Comparison of ENCODE assay signal across 10 cellular contexts in genomic region chr4:158821228-158822009, GRCh38. TPM values are rescaled to one million over a fixed set of nuclear protein-coding genes. Genes with fewer than 3 reads are reported as not detected.
DNase-seq lines count a peak whose midpoint lies in the region; ATAC-seq and TF ChIP-seq lines count a peak whose summit lies in the region.
"Had no signal": no experiment of that assay in that cellular context is flagged by ENCODE, and none has a peak within 500 bp of the region (broad histone marks: within the 10 kb centered on the region; RNA-seq: fewer than 3 reads in every experiment).

No MANE protein-coding gene starts in this region.

- no peak overlapping the region for H3K27ac Mint-ChIP-seq in activated naive CD8-positive, alpha-beta T cell treated with anti-CD3 and anti-CD28 coated beads, Interleukin-2, amount 50 U/mL, for 24 hours
- H3K27ac Mint-ChIP-seq in activated naive CD8-positive, alpha-beta T cell treated with anti-CD3 and anti-CD28 coated beads for 36 hours, result no peak overlapping the region
- H3K27ac Mint-ChIP-seq: B cell had no signal

- ATAC-seq in activated naive CD8-positive, alpha-beta T cell treated with anti-CD3 and anti-CD28 coated beads, Interleukin-2, amount 50 U/mL, for 24 hours, result peak; percentile 41
- ATAC-seq in HG03159 (IDR thresholded peaks at IDR 0.05; ENCODE audit: unreplicated experiment) (peak; percentile 35), thoracic aorta (ENCODE audit: insufficient number of reproducible peaks, low FRiP score, low read depth) (no peak)

- H3K4me1 Mint-ChIP-seq in activated naive CD8-positive, alpha-beta T cell treated with anti-CD3 and anti-CD28 coated beads, Interleukin-2, amount 50 U/mL, for 24 hours, result peaks cover 74% of the 10 kb centered on the region
- peaks cover 49% of the 10 kb centered on the region for H3K4me1 Mint-ChIP-seq in activated naive CD8-positive, alpha-beta T cell treated with anti-CD3 and anti-CD28 coated beads for 36 hours
- H3K4me1 Mint-ChIP-seq: B cell had no signal

- DNase-seq in activated naive CD8-positive, alpha-beta T cell treated with anti-CD3 and anti-CD28 coated beads, Interleukin-2, amount 50 U/mL, for 24 hours, result no peak
- DNase-seq in activated naive CD8-positive, alpha-beta T cell treated with anti-CD3 and anti-CD28 coated beads for 36 hours, result no peak
- DNase-seq in dedifferentiated amniotic fluid mesenchymal stem cell (ENCODE audit: extremely low spot score) (peak; percentile 30), thoracic aorta (ENCODE audit: low spot score) (peak; percentile 28), COLO829 (ENCODE audit: low spot score) (no peak), NCI-H1694 (lab: John Stamatoyannopoulos, UW) (no peak), DMS 273 treated with DMSO at 0.1 percent for 48 hours (lab: John Stamatoyannopoulos, UW) (no peak)
- DNase-seq: NCI-H69 had no signal

- H3K9me3 ChIP-seq in thoracic aorta, result no peaks in the 10 kb centered on the region

- H3K4me3 Mint-ChIP-seq in activated naive CD8-positive, alpha-beta T cell treated with anti-CD3 and anti-CD28 coated beads, Interleukin-2, amount 50 U/mL, for 24 hours, result no peak overlapping the region
- H3K4me3 Mint-ChIP-seq in activated naive CD8-positive, alpha-beta T cell treated with anti-CD3 and anti-CD28 coated beads for 36 hours, result no peak overlapping the region
- H3K4me3 Mint-ChIP-seq: B cell had no signal

- H3K27me3 ChIP-seq in thoracic aorta (replicated peaks; ENCODE audit: insufficient read depth), result no peaks in the 10 kb centered on the region

- H3K27me3 Mint-ChIP-seq in activated naive CD8-positive, alpha-beta T cell treated with anti-CD3 and anti-CD28 coated beads, Interleukin-2, amount 50 U/mL, for 24 hours, result peaks cover 2% of the 10 kb centered on the region
- H3K27me3 Mint-ChIP-seq in activated naive CD8-positive, alpha-beta T cell treated with anti-CD3 and anti-CD28 coated beads for 36 hours, result no peaks in the 10 kb centered on the region

- no peaks in the 10 kb centered on the region for H3K36me3 ChIP-seq in thoracic aorta

- H3K4me3 ChIP-seq in thoracic aorta, result peak overlapping the region; percentile 5

- no peak for TF ChIP-seq CTCF in thoracic aorta (IDR thresholded peaks at IDR 0.05)

- H3K9me3 Mint-ChIP-seq in activated naive CD8-positive, alpha-beta T cell treated with anti-CD3 and anti-CD28 coated beads, Interleukin-2, amount 50 U/mL, for 24 hours, result no peaks in the 10 kb centered on the region
- no peaks in the 10 kb centered on the region for H3K9me3 Mint-ChIP-seq in activated naive CD8-positive, alpha-beta T cell treated with anti-CD3 and anti-CD28 coated beads for 36 hours

- peaks cover 3% of the 10 kb centered on the region for H3K36me3 Mint-ChIP-seq in activated naive CD8-positive, alpha-beta T cell treated with anti-CD3 and anti-CD28 coated beads, Interleukin-2, amount 50 U/mL, for 24 hours (ENCODE audit: low read depth)
- no peaks in the 10 kb centered on the region for H3K36me3 Mint-ChIP-seq in activated naive CD8-positive, alpha-beta T cell treated with anti-CD3 and anti-CD28 coated beads for 36 hours

- peaks cover 73 to 91% of the 10 kb centered on the region in 2 donors for H3K4me1 ChIP-seq in thoracic aorta (ENCODE audit: control insufficient read depth in 1 of 2, low read depth in 2 of 2)

- peak overlapping the region; percentile 76 to 81 for H3K27ac ChIP-seq in thoracic aorta

RNA-seq across cellular contexts. Expression of gene FNIP2, which starts 52.6 kb away (rescaled TPM):
- total RNA-seq in activated naive CD8-positive, alpha-beta T cell treated with anti-CD3 and anti-CD28 coated beads for 36 hours, result 10 to 100 TPM; 10.9 to 11.5 TPM
- total RNA-seq in thoracic aorta, result 100 to 1,000 TPM in 1 of 2 donors, 10 to 100 TPM in 1; 47.9 to 121 TPM

Comparison
In these comparisons a context has a peak if more than half of its experiments do, and no peak if none do; other contexts are left out.
1. DNase-seq: peak in dedifferentiated amniotic fluid mesenchymal stem cell (single experiment) and thoracic aorta (single experiment); none in activated naive CD8-positive, alpha-beta T cell treated with anti-CD3 and anti-CD28 coated beads, Interleukin-2, amount 50 U/mL, for 24 hours (single experiment), activated naive CD8-positive, alpha-beta T cell treated with anti-CD3 and anti-CD28 coated beads for 36 hours (single experiment), COLO829 (single experiment), NCI-H1694 (single experiment) and DMS 273 treated with DMSO at 0.1 percent for 48 hours (single experiment).